ENCODE assay signal across 8 cellular contexts in genomic region chr17:49575524-49576120, GRCh38. TPM values are rescaled to one million over a fixed set of nuclear protein-coding genes. Genes with fewer than 3 reads are reported as not detected.
DNase-seq lines count a peak whose midpoint lies in the region; ATAC-seq, FAIRE-seq and TF ChIP-seq lines count a peak whose summit lies in the region.

NXPH3 (plus strand) TSS chr17:49575871; CDS start chr17:49576220, 349 bp downstream.

- H3K4me3 Mint-ChIP-seq in T-helper 17 cell, result peak within 1 kb of the TSS; percentile 86

- no peaks in the 10 kb centered on the region for H3K36me3 Mint-ChIP-seq in T-helper 17 cell (ENCODE audit: low read depth)

- peaks cover 28% of the 10 kb centered on the region for H3K27me3 ChIP-seq in iPS-15b (ENCODE audit: control insufficient read depth, insufficient read depth, low read length)
- H3K27me3 ChIP-seq in spleen (replicated peaks in 1 of 7), result peaks cover 0 to 78% (median 29%) of the 10 kb centered on the region in 7 donors

- H3K27ac Mint-ChIP-seq in T-helper 17 cell, result no peak within 1 kb of the TSS

- peaks cover 53% of the 10 kb centered on the region for H3K27me3 Mint-ChIP-seq in T-helper 17 cell

- H3K9me3 ChIP-seq in T-helper 17 cell (ENCODE audit: control insufficient read depth, low read length, poor library complexity, severe bottlenecking) (no peaks in the 10 kb centered on the region), iPS-15b (ENCODE audit: control insufficient read depth, insufficient read depth, low read length) (no peaks in the 10 kb centered on the region), spleen (no peaks in the 10 kb centered on the region)

- TF ChIP-seq CTCF in spleen (IDR thresholded peaks at IDR 0.05 in 8 of 11, conservative IDR thresholded peaks at IDR 0.05 in 3 of 11), result peak in 7 of 11 experiments; percentile 12 to 74 (median 64)

- H3K4me3 ChIP-seq in iPS-15b (ENCODE audit: low read depth, low read length), result peak within 1 kb of the TSS; percentile 93
- H3K4me3 ChIP-seq in spleen, result peak within 1 kb of the TSS; percentile 25 to 73 (median 45)

- WGBS in spleen, 5 donors, result 1 to 2% (median 1%) methylated on average over 31 to 78 of the region's 78 CpGs

- H3K4me1 ChIP-seq in iPS-15b (ENCODE audit: control insufficient read depth, insufficient read depth, low read length) (peaks cover 2% of the 10 kb centered on the region), spleen (peaks cover 10 to 36% (median 26%) of the 10 kb centered on the region in 6 donors)

- H3K36me3 ChIP-seq in iPS-15b (ENCODE audit: control insufficient read depth, insufficient read depth, low read length), result no peaks in the 10 kb centered on the region
- no peaks in the 10 kb centered on the region for H3K36me3 ChIP-seq in spleen

- H3K4me1 Mint-ChIP-seq in T-helper 17 cell, result peaks cover 19% of the 10 kb centered on the region

- intact Hi-C loops in spleen (cut with DNase I; ENCODE audit: low total_unique reads), result no loop called here

- FAIRE-seq in HTR-8/SVneo (lab: Jason Lieb, UNC), result peak; percentile 72

- H3K9ac ChIP-seq in iPS-15b (ENCODE audit: low read depth, low read length), result peak within 1 kb of the TSS; percentile 76

- peak within 1 kb of the TSS in 5 of 8 donors; percentile 1 to 59 (median 36) for H3K27ac ChIP-seq in spleen

- DNase-seq in COR-L47 (lab: John Stamatoyannopoulos, UW), result peak; percentile 42
- peak; percentile 69 for DNase-seq in HTR-8/SVneo (ENCODE audit: insufficient read length, low spot score)
- peak; percentile 50 to 57 (median 56) for DNase-seq in T-helper 17 cell
- peak; percentile 72 for DNase-seq in astrocyte of the hippocampus (ENCODE audit: low read depth, low spot score)
- DNase-seq in spleen, result peak; percentile 89
- DNase-seq in pons (ENCODE audit: low spot score), result no peak

- ATAC-seq in T-helper 17 cell, result peak; percentile 82
- ATAC-seq in GM19397 (IDR thresholded peaks at IDR 0.05; ENCODE audit: unreplicated experiment), result no peak

- no peak for TF ChIP-seq POLR2A in spleen (IDR thresholded peaks at IDR 0.05)

RNA-seq across cellular contexts. Expression of gene NXPH3, which starts in this region (rescaled TPM):
- not detected for total RNA-seq in T-helper 17 cell
- total RNA-seq in spleen, result 1 to 10 TPM in 5 of 7 donors, under 1 TPM in 2; 0.37 to 3.3 (median 2.0) TPM
- under 1 TPM; 0.37 to 0.48 (median 0.38) TPM for polyA plus RNA-seq in spleen

Comparison
In these comparisons a context has a peak if more than half of its experiments do, and no peak if none do; other contexts are left out.
1. Peak in DNase-seq and ATAC-seq in T-helper 17 cell; RNA of the gene not detected or under 1 TPM.